ENCODE assay signal across 15 cellular contexts in the genomic region with DNA sequence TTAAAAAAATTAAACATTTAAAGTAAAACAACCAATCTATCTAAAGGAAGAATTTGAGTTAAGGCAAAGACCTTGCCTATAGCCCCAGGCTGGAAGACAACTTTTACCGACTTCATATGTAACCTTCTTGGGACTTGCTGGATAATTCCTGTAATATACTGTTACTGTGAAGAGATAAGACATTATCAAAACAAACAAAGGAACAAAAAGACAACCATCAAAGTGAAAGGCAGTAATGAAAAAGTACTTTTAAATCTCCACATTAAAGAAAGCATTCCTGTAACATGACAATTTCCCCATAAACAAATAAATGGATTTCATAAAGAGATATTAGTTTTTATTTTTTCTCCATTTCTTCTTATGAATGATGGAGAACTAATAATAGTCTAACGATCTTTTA. TPM values are rescaled to one million over a fixed set of nuclear protein-coding genes. Genes with fewer than 3 reads are reported as not detected.
DNase-seq lines count a peak whose midpoint lies in the region; ATAC-seq and TF ChIP-seq lines count a peak whose summit lies in the region.
"Had no signal": no experiment of that assay in that cellular context is flagged by ENCODE, and none has a peak within 500 bp of the region (broad histone marks: within the 10 kb centered on the region; RNA-seq: fewer than 3 reads in every experiment).

No MANE protein-coding gene starts in this region.

- H3K36me3 Mint-ChIP-seq in CD14-positive monocyte = peaks cover 14 to 37% of the 10 kb centered on the region in 2 donors
- peaks cover 17% of the 10 kb centered on the region for H3K36me3 Mint-ChIP-seq in activated naive CD8-positive, alpha-beta T cell treated with anti-CD3 and anti-CD28 coated beads, Interleukin-2, amount 10 ng/mL, durations not matched to agents 7 days and 5 days

- POLR2A ChIA-PET in HEK293T (lab: Yijun Ruan, JAX) = no interaction called here
- POLR2A ChIA-PET in activated naive CD8-positive, alpha-beta T cell treated with anti-CD3 and anti-CD28 coated beads, Interleukin-2, amount 10 ng/mL, durations not matched to agents 7 days and 5 days (lab: Charles Lee) = no interaction called here

- CTCF ChIA-PET in HEK293T (lab: Yijun Ruan, JAX) = no interaction called here

- peak overlapping the region in 2 of 7 donors; percentile 95 to 96 for H3K27ac Mint-ChIP-seq in CD14-positive monocyte
- H3K27ac Mint-ChIP-seq in activated naive CD8-positive, alpha-beta T cell treated with anti-CD3 and anti-CD28 coated beads, Interleukin-2, amount 10 ng/mL, durations not matched to agents 7 days and 5 days = no peak overlapping the region

- DNase-seq in CD14-positive monocyte (ENCODE audit: low spot score) = no peak
- DNase-seq in HEK293T (ENCODE audit: extremely low spot score) = no peak
- DNase-seq in activated naive CD8-positive, alpha-beta T cell treated with anti-CD3 and anti-CD28 coated beads, Interleukin-2, amount 10 ng/mL, durations not matched to agents 7 days and 5 days = no peak
- DNase-seq in SW480 (ENCODE audit: low spot score) = no peak
- no peak for DNase-seq in NCI-H1048 (lab: John Stamatoyannopoulos, UW)
- DNase-seq in T1000 (lab: John Stamatoyannopoulos, UW) = no peak
- DNase-seq: activated CD8-positive, alpha-beta memory T cell treated with anti-CD3 and anti-CD28 coated beads, Interleukin-2, amount 50 U/mL, for 4 hours; hippocampal formation; psoas muscle; stimulated activated CD4-positive, alpha-beta T cell treated with anti-CD3 and anti-CD28 coated beads, Interleukin-4, amount 100 ng/mL, for 24 hours; stomach had no signal

- peak overlapping the region; percentile 14 for H3K27ac ChIP-seq in muscle layer of duodenum (ENCODE audit: low read length)
- H3K27ac ChIP-seq: C4-2B, epithelial cell of prostate, psoas muscle had no signal

- H3K4me3 Mint-ChIP-seq in CD14-positive monocyte = peak overlapping the region; percentile 94 to 95
- peak overlapping the region; percentile 15 for H3K4me3 Mint-ChIP-seq in activated naive CD8-positive, alpha-beta T cell treated with anti-CD3 and anti-CD28 coated beads, Interleukin-2, amount 10 ng/mL, durations not matched to agents 7 days and 5 days

- peaks cover 59% of the 10 kb centered on the region for H3K4me1 Mint-ChIP-seq in CD14-positive monocyte
- peaks cover 18% of the 10 kb centered on the region for H3K4me1 Mint-ChIP-seq in activated naive CD8-positive, alpha-beta T cell treated with anti-CD3 and anti-CD28 coated beads, Interleukin-2, amount 10 ng/mL, durations not matched to agents 7 days and 5 days

- H3K27me3 Mint-ChIP-seq in CD14-positive monocyte (ENCODE audit: low read depth in 3 of 3) = no peaks in the 10 kb centered on the region
- H3K27me3 Mint-ChIP-seq in activated naive CD8-positive, alpha-beta T cell treated with anti-CD3 and anti-CD28 coated beads, Interleukin-2, amount 10 ng/mL, durations not matched to agents 7 days and 5 days = no peaks in the 10 kb centered on the region

- no peak for TF ChIP-seq CTCF in CD14-positive monocyte (IDR thresholded peaks at IDR 0.05)

- H3K27me3 ChIP-seq in muscle layer of duodenum (ENCODE audit: low read depth, low read length) = no peaks in the 10 kb centered on the region
- H3K27me3 ChIP-seq: stomach had no signal

- intact Hi-C loops in CD14-positive monocyte (cut with micrococcal nuclease) = loop anchor here in 1 of 2 donors (10.0 kb wide), 1 partner anchor 185 kb away; a partner anchor contains a TSS

- H3K9me3 ChIP-seq in muscle layer of duodenum (ENCODE audit: control insufficient read depth in 1 of 2, low read length in 2 of 2) = no peaks in the 10 kb centered on the region
- H3K9me3 ChIP-seq: psoas muscle, stomach had no signal

- ATAC-seq in activated naive CD8-positive, alpha-beta T cell treated with anti-CD3 and anti-CD28 coated beads, Interleukin-2, amount 10 ng/mL, durations not matched to agents 7 days and 5 days (ENCODE audit: low read depth) = no peak
- no peak for ATAC-seq in HG02798 (IDR thresholded peaks at IDR 0.05; ENCODE audit: poor library complexity, unreplicated experiment)
- ATAC-seq: psoas muscle had no signal

- H3K4me3 ChIP-seq in muscle layer of duodenum (ENCODE audit: low read depth in 1 of 2, low read length in 2 of 2) = no peak overlapping the region

- peaks cover 4 to 5% of the 10 kb centered on the region in 2 donors for H3K36me3 ChIP-seq in muscle layer of duodenum (ENCODE audit: control insufficient read depth in 1 of 2, insufficient read depth in 2 of 2, low read length in 2 of 2)
- H3K36me3 ChIP-seq: stomach had no signal

- H3K9me3 Mint-ChIP-seq in CD14-positive monocyte = no peaks in the 10 kb centered on the region
- no peaks in the 10 kb centered on the region for H3K9me3 Mint-ChIP-seq in activated naive CD8-positive, alpha-beta T cell treated with anti-CD3 and anti-CD28 coated beads, Interleukin-2, amount 10 ng/mL, durations not matched to agents 7 days and 5 days

- peaks cover 0 to 16% of the 10 kb centered on the region in 2 donors for H3K4me1 ChIP-seq in muscle layer of duodenum (ENCODE audit: control insufficient read depth in 1 of 2, insufficient read depth in 2 of 2, low read length in 2 of 2)

TF ChIP-seq in HEK293T, 16 proteins besides CTCF, POLR2A, EP300 and RAD21:
- TF ChIP-seq FOXM1 (IDR thresholded peaks at IDR 0.05; ENCODE audit: borderline replicate concordance) = no peak
- TF ChIP-seq CTBP1 (IDR thresholded peaks at IDR 0.05; ENCODE audit: borderline replicate concordance) = peak; percentile 64; the same call in 1 of the 2 replicates
- TF ChIP-seq TARDBP (IDR thresholded peaks at IDR 0.05) = no peak
TF ChIP-seq in HEK293T: peak in this region for 1.

RNA-seq across cellular contexts. Expression of a gene that starts 2.4 kb away (rescaled TPM):
- 100 to 1,000 TPM; 190 to 210 TPM for polyA plus RNA-seq in CD14-positive monocyte
- total RNA-seq in activated naive CD8-positive, alpha-beta T cell treated with anti-CD3 and anti-CD28 coated beads, Interleukin-2, amount 10 ng/mL, durations not matched to agents 7 days and 5 days = 10 to 100 TPM; 37.8 to 38.0 TPM
